ENCODE assay signal across 1 cellular context in the genomic region with DNA sequence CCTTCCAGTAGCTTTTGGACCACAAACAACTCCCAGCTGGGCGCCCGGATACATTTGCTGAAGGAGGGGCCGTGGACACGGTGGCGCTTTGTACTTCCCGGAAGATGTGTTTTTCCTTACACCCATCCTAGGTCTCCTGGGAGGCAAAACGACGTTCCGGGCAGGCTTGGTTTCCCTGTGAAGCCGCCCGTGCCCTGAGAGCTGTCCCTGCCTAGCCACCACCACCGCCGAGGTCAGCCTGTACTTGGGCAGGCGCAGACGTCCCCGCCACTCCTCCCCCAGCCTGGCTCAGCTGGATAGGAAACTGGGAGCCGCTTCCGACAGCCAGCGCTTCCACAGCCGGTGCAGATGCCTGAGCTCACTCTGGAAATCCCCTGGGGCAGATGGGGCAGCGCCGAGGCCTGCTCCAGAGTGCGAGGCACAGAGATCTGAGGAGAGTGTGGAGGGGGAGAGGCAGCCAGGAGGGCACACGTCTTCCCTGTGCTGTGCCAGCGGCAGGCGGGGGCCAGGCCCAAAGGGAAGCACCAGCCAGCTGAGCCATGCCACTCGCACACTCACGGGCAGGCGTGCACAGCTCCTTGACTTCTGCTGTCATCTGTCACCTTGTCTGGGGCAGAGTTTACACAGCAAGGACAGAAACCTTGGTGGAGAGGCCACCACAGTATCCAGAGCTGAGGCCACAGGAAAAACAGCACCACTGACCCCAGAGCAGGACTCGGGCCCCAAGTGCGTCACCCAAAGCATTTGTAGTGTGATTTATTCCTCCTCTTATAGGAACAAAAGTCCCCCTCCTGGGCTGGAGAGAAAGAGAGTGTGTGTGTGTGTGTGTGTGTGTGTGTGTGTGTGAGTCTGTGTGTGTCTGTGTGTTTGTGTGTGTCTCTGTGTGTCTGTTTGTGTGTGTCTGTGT.
TF ChIP-seq lines count a peak whose summit lies in the region.

No MANE protein-coding gene starts in this region.

TF ChIP-seq in HepG2, 621 proteins besides CTCF, POLR2A, EP300 and RAD21 (continued from another document and continues in another):
- TF ChIP-seq, protein P1, sequence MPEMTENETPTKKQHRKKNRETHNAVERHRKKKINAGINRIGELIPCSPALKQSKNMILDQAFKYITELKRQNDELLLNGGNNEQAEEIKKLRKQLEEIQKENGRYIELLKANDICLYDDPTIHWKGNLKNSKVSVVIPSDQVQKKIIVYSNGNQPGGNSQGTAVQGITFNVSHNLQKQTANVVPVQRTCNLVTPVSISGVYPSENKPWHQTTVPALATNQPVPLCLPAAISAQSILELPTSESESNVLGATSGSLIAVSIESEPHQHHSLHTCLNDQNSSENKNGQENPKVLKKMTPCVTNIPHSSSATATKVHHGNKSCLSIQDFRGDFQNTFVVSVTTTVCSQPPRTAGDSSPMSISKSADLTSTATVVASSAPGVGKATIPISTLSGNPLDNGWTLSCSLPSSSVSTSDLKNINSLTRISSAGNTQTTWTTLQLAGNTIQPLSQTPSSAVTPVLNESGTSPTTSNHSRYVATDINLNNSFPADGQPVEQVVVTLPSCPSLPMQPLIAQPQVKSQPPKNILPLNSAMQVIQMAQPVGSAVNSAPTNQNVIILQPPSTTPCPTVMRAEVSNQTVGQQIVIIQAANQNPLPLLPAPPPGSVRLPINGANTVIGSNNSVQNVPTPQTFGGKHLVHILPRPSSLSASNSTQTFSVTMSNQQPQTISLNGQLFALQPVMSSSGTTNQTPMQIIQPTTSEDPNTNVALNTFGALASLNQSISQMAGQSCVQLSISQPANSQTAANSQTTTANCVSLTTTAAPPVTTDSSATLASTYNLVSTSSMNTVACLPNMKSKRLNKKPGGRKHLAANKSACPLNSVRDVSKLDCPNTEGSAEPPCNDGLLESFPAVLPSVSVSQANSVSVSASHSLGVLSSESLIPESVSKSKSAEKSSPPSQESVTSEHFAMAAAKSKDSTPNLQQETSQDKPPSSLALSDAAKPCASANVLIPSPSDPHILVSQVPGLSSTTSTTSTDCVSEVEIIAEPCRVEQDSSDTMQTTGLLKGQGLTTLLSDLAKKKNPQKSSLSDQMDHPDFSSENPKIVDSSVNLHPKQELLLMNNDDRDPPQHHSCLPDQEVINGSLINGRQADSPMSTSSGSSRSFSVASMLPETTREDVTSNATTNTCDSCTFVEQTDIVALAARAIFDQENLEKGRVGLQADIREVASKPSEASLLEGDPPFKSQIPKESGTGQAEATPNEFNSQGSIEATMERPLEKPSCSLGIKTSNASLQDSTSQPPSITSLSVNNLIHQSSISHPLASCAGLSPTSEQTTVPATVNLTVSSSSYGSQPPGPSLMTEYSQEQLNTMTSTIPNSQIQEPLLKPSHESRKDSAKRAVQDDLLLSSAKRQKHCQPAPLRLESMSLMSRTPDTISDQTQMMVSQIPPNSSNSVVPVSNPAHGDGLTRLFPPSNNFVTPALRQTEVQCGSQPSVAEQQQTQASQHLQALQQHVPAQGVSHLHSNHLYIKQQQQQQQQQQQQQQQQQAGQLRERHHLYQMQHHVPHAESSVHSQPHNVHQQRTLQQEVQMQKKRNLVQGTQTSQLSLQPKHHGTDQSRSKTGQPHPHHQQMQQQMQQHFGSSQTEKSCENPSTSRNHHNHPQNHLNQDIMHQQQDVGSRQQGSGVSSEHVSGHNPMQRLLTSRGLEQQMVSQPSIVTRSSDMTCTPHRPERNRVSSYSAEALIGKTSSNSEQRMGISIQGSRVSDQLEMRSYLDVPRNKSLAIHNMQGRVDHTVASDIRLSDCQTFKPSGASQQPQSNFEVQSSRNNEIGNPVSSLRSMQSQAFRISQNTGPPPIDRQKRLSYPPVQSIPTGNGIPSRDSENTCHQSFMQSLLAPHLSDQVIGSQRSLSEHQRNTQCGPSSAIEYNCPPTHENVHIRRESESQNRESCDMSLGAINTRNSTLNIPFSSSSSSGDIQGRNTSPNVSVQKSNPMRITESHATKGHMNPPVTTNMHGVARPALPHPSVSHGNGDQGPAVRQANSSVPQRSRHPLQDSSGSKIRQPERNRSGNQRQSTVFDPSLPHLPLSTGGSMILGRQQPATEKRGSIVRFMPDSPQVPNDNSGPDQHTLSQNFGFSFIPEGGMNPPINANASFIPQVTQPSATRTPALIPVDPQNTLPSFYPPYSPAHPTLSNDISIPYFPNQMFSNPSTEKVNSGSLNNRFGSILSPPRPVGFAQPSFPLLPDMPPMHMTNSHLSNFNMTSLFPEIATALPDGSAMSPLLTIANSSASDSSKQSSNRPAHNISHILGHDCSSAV (CRISPR knock-in tag; IDR thresholded peaks at IDR 0.05; ENCODE audit: borderline replicate concordance): no peak
- TF ChIP-seq, protein P2, sequence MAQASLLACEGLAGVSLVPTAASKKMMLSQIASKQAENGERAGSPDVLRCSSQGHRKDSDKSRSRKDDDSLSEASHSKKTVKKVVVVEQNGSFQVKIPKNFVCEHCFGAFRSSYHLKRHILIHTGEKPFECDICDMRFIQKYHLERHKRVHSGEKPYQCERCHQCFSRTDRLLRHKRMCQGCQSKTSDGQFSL (CRISPR knock-in tag; IDR thresholded peaks at IDR 0.05): 0 out of 2 replicates have a peak, but pooled peaks have one; percentile 38
- TF ChIP-seq ZNF75D (CRISPR knock-in tag; IDR thresholded peaks at IDR 0.05; ENCODE audit: borderline replicate concordance): no peak
- TF ChIP-seq, protein P3, sequence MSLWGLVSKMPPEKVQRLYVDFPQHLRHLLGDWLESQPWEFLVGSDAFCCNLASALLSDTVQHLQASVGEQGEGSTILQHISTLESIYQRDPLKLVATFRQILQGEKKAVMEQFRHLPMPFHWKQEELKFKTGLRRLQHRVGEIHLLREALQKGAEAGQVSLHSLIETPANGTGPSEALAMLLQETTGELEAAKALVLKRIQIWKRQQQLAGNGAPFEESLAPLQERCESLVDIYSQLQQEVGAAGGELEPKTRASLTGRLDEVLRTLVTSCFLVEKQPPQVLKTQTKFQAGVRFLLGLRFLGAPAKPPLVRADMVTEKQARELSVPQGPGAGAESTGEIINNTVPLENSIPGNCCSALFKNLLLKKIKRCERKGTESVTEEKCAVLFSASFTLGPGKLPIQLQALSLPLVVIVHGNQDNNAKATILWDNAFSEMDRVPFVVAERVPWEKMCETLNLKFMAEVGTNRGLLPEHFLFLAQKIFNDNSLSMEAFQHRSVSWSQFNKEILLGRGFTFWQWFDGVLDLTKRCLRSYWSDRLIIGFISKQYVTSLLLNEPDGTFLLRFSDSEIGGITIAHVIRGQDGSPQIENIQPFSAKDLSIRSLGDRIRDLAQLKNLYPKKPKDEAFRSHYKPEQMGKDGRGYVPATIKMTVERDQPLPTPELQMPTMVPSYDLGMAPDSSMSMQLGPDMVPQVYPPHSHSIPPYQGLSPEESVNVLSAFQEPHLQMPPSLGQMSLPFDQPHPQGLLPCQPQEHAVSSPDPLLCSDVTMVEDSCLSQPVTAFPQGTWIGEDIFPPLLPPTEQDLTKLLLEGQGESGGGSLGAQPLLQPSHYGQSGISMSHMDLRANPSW (CRISPR knock-in tag; IDR thresholded peaks at IDR 0.05; ENCODE audit: borderline replicate concordance): no peak; the same call in 1 of the 2 replicates
- no peak for TF ChIP-seq SMARCE1 (IDR thresholded peaks at IDR 0.05; ENCODE audit: borderline replicate concordance)
- peak; percentile 16 for TF ChIP-seq TEAD3 (CRISPR knock-in tag; optimal IDR thresholded peaks at IDR 0.05; ENCODE audit: borderline replicate concordance)
- peak; percentile 58; the same call in 1 of the 2 replicates for TF ChIP-seq ZNF792 (CRISPR knock-in tag; IDR thresholded peaks at IDR 0.05)
- no peak for TF ChIP-seq THYN1 (CRISPR knock-in tag; IDR thresholded peaks at IDR 0.05; ENCODE audit: borderline replicate concordance, low read depth)
- TF ChIP-seq, protein P4, sequence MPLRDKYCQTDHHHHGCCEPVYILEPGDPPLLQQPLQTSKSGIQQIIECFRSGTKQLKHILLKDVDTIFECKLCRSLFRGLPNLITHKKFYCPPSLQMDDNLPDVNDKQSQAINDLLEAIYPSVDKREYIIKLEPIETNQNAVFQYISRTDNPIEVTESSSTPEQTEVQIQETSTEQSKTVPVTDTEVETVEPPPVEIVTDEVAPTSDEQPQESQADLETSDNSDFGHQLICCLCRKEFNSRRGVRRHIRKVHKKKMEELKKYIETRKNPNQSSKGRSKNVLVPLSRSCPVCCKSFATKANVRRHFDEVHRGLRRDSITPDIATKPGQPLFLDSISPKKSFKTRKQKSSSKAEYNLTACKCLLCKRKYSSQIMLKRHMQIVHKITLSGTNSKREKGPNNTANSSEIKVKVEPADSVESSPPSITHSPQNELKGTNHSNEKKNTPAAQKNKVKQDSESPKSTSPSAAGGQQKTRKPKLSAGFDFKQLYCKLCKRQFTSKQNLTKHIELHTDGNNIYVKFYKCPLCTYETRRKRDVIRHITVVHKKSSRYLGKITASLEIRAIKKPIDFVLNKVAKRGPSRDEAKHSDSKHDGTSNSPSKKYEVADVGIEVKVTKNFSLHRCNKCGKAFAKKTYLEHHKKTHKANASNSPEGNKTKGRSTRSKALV (CRISPR knock-in tag; IDR thresholded peaks at IDR 0.05): peak; percentile 87; the same call in 1 of the 2 replicates
- TF ChIP-seq HNRNPUL1 (IDR thresholded peaks at IDR 0.05; ENCODE audit: low read depth, low read length): no peak
- TF ChIP-seq, protein P5, sequence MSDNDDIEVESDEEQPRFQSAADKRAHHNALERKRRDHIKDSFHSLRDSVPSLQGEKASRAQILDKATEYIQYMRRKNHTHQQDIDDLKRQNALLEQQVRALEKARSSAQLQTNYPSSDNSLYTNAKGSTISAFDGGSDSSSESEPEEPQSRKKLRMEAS (IDR thresholded peaks at IDR 0.05): peak; percentile 86
- no peak for TF ChIP-seq HOXA9 (CRISPR knock-in tag; IDR thresholded peaks at IDR 0.05; ENCODE audit: borderline replicate concordance)
- 0 out of 2 replicates have a peak, but pooled peaks have one; percentile 45 for TF ChIP-seq ZNF557 (CRISPR knock-in tag; IDR thresholded peaks at IDR 0.05)
- peak; percentile 81 for TF ChIP-seq SPEN (CRISPR knock-in tag; IDR thresholded peaks at IDR 0.05; ENCODE audit: low read depth)
- 0 out of 2 replicates have a peak, but pooled peaks have one; percentile 73 for TF ChIP-seq RARG (CRISPR knock-in tag; IDR thresholded peaks at IDR 0.05; ENCODE audit: low read depth)
- TF ChIP-seq FOXJ3 (CRISPR knock-in tag; IDR thresholded peaks at IDR 0.05; ENCODE audit: borderline replicate concordance): no peak
- TF ChIP-seq, protein P6, sequence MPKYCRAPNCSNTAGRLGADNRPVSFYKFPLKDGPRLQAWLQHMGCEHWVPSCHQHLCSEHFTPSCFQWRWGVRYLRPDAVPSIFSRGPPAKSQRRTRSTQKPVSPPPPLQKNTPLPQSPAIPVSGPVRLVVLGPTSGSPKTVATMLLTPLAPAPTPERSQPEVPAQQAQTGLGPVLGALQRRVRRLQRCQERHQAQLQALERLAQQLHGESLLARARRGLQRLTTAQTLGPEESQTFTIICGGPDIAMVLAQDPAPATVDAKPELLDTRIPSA (CRISPR knock-in tag; IDR thresholded peaks at IDR 0.05; ENCODE audit: borderline replicate concordance): 0 out of 2 replicates have a peak, but pooled peaks have one; percentile 48
- no peak for TF ChIP-seq HOXA7 (CRISPR knock-in tag; IDR thresholded peaks at IDR 0.05)
- TF ChIP-seq CBX1 (IDR thresholded peaks at IDR 0.05; ENCODE audit: low read depth): no peak
- peak; percentile 63 for TF ChIP-seq RXRA (CRISPR knock-in tag; IDR thresholded peaks at IDR 0.05)
- TF ChIP-seq ZNF841 (CRISPR knock-in tag; IDR thresholded peaks at IDR 0.05; ENCODE audit: borderline replicate concordance): no peak
- TF ChIP-seq ZNF629 (CRISPR knock-in tag; conservative IDR thresholded peaks at IDR 0.05): no peak; the same call in 1 of the 2 replicates
- TF ChIP-seq, protein P7, sequence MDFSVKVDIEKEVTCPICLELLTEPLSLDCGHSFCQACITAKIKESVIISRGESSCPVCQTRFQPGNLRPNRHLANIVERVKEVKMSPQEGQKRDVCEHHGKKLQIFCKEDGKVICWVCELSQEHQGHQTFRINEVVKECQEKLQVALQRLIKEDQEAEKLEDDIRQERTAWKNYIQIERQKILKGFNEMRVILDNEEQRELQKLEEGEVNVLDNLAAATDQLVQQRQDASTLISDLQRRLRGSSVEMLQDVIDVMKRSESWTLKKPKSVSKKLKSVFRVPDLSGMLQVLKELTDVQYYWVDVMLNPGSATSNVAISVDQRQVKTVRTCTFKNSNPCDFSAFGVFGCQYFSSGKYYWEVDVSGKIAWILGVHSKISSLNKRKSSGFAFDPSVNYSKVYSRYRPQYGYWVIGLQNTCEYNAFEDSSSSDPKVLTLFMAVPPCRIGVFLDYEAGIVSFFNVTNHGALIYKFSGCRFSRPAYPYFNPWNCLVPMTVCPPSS (IDR thresholded peaks at IDR 0.05): no peak
- peak; percentile 25; the same call in 1 of the 2 replicates for TF ChIP-seq ZNF367 (CRISPR knock-in tag; IDR thresholded peaks at IDR 0.05; ENCODE audit: borderline replicate concordance)
- TF ChIP-seq ZNF143 (CRISPR knock-in tag; IDR thresholded peaks at IDR 0.05): no peak
- TF ChIP-seq MAZ (IDR thresholded peaks at IDR 0.05; ENCODE audit: borderline replicate concordance, low read depth, low read length): no peak
- TF ChIP-seq MAZ (CRISPR knock-in tag; IDR thresholded peaks at IDR 0.05; ENCODE audit: low read depth): peak; percentile 59; the same call in 1 of the 2 replicates
- TF ChIP-seq, protein P8, sequence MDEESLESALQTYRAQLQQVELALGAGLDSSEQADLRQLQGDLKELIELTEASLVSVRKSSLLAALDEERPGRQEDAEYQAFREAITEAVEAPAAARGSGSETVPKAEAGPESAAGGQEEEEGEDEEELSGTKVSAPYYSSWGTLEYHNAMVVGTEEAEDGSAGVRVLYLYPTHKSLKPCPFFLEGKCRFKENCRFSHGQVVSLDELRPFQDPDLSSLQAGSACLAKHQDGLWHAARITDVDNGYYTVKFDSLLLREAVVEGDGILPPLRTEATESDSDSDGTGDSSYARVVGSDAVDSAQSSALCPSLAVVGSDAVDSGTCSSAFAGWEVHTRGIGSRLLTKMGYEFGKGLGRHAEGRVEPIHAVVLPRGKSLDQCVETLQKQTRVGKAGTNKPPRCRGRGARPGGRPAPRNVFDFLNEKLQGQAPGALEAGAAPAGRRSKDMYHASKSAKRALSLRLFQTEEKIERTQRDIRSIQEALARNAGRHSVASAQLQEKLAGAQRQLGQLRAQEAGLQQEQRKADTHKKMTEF (CRISPR knock-in tag; IDR thresholded peaks at IDR 0.05): peak; percentile 83; the same call in 1 of the 2 replicates
- TF ChIP-seq FOXA1 (IDR thresholded peaks at IDR 0.05): no peak
- peak; percentile 53; the same call in 1 of the 2 replicates for TF ChIP-seq FOXA1 (CRISPR knock-in tag; IDR thresholded peaks at IDR 0.05)
- TF ChIP-seq, protein P9, sequence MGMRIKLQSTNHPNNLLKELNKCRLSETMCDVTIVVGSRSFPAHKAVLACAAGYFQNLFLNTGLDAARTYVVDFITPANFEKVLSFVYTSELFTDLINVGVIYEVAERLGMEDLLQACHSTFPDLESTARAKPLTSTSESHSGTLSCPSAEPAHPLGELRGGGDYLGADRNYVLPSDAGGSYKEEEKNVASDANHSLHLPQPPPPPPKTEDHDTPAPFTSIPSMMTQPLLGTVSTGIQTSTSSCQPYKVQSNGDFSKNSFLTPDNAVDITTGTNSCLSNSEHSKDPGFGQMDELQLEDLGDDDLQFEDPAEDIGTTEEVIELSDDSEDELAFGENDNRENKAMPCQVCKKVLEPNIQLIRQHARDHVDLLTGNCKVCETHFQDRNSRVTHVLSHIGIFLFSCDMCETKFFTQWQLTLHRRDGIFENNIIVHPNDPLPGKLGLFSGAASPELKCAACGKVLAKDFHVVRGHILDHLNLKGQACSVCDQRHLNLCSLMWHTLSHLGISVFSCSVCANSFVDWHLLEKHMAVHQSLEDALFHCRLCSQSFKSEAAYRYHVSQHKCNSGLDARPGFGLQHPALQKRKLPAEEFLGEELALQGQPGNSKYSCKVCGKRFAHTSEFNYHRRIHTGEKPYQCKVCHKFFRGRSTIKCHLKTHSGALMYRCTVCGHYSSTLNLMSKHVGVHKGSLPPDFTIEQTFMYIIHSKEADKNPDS (CRISPR knock-in tag; IDR thresholded peaks at IDR 0.05): 0 out of 2 replicates have a peak, but pooled peaks have one; percentile 71
- no peak for TF ChIP-seq SNAPC2 (CRISPR knock-in tag; IDR thresholded peaks at IDR 0.05)
- peak; percentile 75 for TF ChIP-seq ZFY (CRISPR knock-in tag; IDR thresholded peaks at IDR 0.05)
